8 cellular contexts compared by ENCODE assay signal in the genomic region with DNA sequence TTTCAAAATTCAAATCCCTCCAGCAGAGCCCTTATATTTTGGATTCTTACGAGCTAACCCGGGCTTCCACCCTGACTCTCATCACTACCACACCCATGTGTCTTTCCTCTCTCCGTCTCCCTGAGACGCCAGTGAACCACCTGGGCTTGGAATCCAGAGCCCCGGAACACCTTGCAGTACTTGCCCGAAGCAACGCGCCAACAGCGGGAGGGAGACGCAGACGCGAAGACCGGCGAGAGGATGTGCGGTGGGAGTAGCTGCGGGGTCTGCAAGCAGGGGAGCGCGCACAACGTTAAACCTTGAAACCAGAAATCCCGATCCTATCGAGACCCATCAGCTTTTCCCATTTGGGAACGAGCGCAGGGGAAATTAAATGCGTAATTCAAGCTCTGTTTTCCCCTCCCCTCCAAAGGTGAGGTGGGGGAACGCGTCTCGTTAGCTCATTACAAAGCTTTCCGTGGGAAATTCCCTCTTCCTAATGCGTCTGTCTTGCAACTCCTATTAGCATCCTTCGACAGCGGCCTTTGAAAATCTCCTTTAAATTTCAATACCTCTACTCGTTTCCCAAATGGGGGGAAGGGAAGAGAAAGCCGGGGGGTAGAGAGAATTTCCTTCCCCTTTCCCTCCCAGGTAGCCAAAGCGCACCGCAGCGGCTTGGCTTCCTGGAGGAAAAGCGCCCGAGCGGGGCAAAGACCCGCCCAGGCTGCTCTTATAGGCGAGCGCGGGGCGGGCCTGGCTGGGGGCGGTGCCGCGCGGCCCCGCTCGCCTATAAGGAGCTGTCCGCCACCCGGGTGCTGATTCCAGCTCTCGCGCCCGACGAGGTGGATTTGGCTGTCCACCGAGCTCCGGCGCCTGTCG. TPM values are rescaled to one million over a fixed set of nuclear protein-coding genes. Genes with fewer than 3 reads are reported as not detected.
DNase-seq lines count a peak whose midpoint lies in the region; ATAC-seq and TF ChIP-seq lines count a peak whose summit lies in the region.
"Had no signal": no experiment of that assay in that cellular context is flagged by ENCODE, and none has a peak within 500 bp of the region (broad histone marks: within the 10 kb centered on the region; RNA-seq: fewer than 3 reads in every experiment).

A gene (plus strand): TSS at position 797 of the 858 bp plus-strand sequence. CDS start 364 bp downstream, outside the sequence.

- H3K4me1 ChIP-seq in mammary epithelial cell (ENCODE audit: insufficient read depth, low read length) (no peaks in the 10 kb centered on the region), thyroid gland (no peaks in the 10 kb centered on the region)

- no peaks in the 10 kb centered on the region for H4K20me1 ChIP-seq in mammary epithelial cell (ENCODE audit: insufficient read depth, low read length)

- H3K79me2 ChIP-seq in mammary epithelial cell (ENCODE audit: insufficient read depth, low read length) = no peaks in the 10 kb centered on the region

- CTCF ChIA-PET in mammary epithelial cell (lab: Charles Lee; ENCODE audit: low non-redundant PET) = no interaction called here

- intact Hi-C loops in mammary epithelial cell (cut with micrococcal nuclease) (no loop called here), thyroid gland (cut with DNase I) (no loop called here)

- no peak within 1 kb of the TSS for H2AFZ ChIP-seq in mammary epithelial cell (ENCODE audit: low read depth, low read length)

- H3K9me3 ChIP-seq in mammary epithelial cell (replicated peaks; ENCODE audit: insufficient read depth, low read length) (no peaks in the 10 kb centered on the region), thyroid gland (no peaks in the 10 kb centered on the region)

- peaks cover 7% of the 10 kb centered on the region for H3K27me3 ChIP-seq in mammary epithelial cell (ENCODE audit: insufficient read depth, low read length)
- peaks cover 3% of the 10 kb centered on the region for H3K27me3 ChIP-seq in thyroid gland

- TF ChIP-seq CTCF in GM20000 (IDR thresholded peaks at IDR 0.05; ENCODE audit: extremely low read depth, missing control alignments) (no peak), mammary epithelial cell (conservative IDR thresholded peaks at IDR 0.05 in 1 of 2, IDR thresholded peaks at IDR 0.05 in 1 of 2; ENCODE audit: extremely low read depth in 1 of 2, insufficient read depth in 1 of 2, low read depth in 1 of 2, low read length in 2 of 2) (no peak), thyroid gland (IDR thresholded peaks at IDR 0.05) (no peak)

- no peak for TF ChIP-seq POLR2A in thyroid gland (IDR thresholded peaks at IDR 0.05)

- no peaks in the 10 kb centered on the region for H3K36me3 ChIP-seq in mammary epithelial cell (ENCODE audit: insufficient read depth, low read length)
- H3K36me3 ChIP-seq in thyroid gland = no peaks in the 10 kb centered on the region

- H3K9ac ChIP-seq in mammary epithelial cell (ENCODE audit: insufficient read depth, low read length) = no peak within 1 kb of the TSS
- H3K9ac ChIP-seq: KMS-11 had no signal

- H3K4me2 ChIP-seq in mammary epithelial cell (ENCODE audit: insufficient read depth, low read depth, low read length) = no peak within 1 kb of the TSS
- H3K4me2 ChIP-seq: KMS-11 had no signal

- BruUV-seq in mammary epithelial cell (replicated peaks; lab: Mats Ljungman, UMichigan) = no TSS peak

- H3K4me3 ChIP-seq in mammary epithelial cell (replicated peaks in 1 of 3; ENCODE audit: insufficient read depth in 1 of 3, low read depth in 2 of 3, low read length in 3 of 3) (no peak within 1 kb of the TSS), thyroid gland (replicated peaks in 1 of 3) (no peak within 1 kb of the TSS)

- in situ Hi-C loops in mammary epithelial cell (cut with MboI; ENCODE audit: low sequenced_read_pairs in 2 of 2) = no loop called here

- ATAC-seq in HG02678 (IDR thresholded peaks at IDR 0.05; ENCODE audit: unreplicated experiment) (no peak), GM21515 (IDR thresholded peaks at IDR 0.05; ENCODE audit: unreplicated experiment) (no peak)

- H3K27ac ChIP-seq in mammary epithelial cell (ENCODE audit: insufficient read depth, low read depth, low read length) (no peak within 1 kb of the TSS), thyroid gland (no peak within 1 kb of the TSS)
- H3K27ac ChIP-seq: KMS-11 had no signal

- dilution Hi-C loops in mammary epithelial cell (cut with HindIII; ENCODE audit: low sequenced_read_pairs) = no loop called here

- peak; percentile 36 for DNase-seq in GM20000 (ENCODE audit: low spot score)
- peak; percentile 27 for DNase-seq in NCI-H2107 (lab: John Stamatoyannopoulos, UW)
- DNase-seq in mammary epithelial cell = peak; percentile 15
- DNase-seq in kidney tubule cell (ENCODE audit: low spot score) = peak; percentile 41
- DNase-seq in thyroid gland = peak; percentile 41 to 54

- WGBS in mammary epithelial cell (ENCODE audit: low coverage, missing lambda C conversion rate) = 2% methylated on average over 30 of the region's 60 CpGs
- 4 to 5% methylated on average over 56 to 57 of the region's 60 CpGs for WGBS in thyroid gland, 2 donors

RNA-seq across cellular contexts. Expression of the gene that starts here (rescaled TPM):
- total RNA-seq in mammary epithelial cell (not detected), thyroid gland (not detected)
- polyA plus RNA-seq in mammary epithelial cell = not detected
- polyA minus RNA-seq in mammary epithelial cell = not detected

Comparison
In these comparisons a context has a peak if more than half of its experiments do, and no peak if none do; other contexts are left out.
1. Peak in DNase-seq in mammary epithelial cell; RNA of the gene not detected or under 1 TPM.
2. Peak in DNase-seq in thyroid gland; RNA of the gene not detected or under 1 TPM.